14 cellular contexts compared by ENCODE assay signal in the genomic region with DNA sequence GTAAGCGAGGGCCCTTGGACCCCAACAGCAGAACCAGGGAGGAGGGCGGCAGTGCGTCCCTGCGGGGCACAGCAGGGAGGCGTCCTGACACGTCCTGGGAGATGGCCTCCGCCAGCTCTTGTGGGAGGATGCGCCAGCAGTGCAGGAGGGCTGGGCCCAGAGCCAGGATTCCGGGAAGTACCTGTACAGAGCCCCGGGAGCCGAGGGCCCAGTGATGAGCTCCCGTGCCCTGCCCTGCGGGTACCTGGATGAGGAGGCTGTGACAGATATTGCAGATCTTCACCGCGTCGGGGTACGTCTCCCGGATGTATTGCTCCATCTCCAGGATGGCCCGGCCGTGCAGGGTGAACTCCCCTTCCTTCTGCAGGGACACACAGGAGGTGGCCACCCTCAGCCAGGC. TPM values are rescaled to one million over a fixed set of nuclear protein-coding genes. Genes with fewer than 3 reads are reported as not detected.
A peak's percentile ranks its signal among the peaks of the same experiment; 100 is the strongest.
DNase-seq lines count a peak whose midpoint lies in the region; ATAC-seq and TF ChIP-seq lines count a peak whose summit lies in the region.
"Had no signal": no experiment of that assay in that cellular context is flagged by ENCODE, and none has a peak within 500 bp of the region (broad histone marks: within the 10 kb centered on the region; RNA-seq: fewer than 3 reads in every experiment).

No MANE protein-coding gene starts in this region.

- BruUV-seq in HCT116 (replicated peaks; lab: Mats Ljungman, UMichigan), result no TSS peak

- H3K27ac ChIP-seq in CD4-positive, CD25-positive, alpha-beta regulatory T cell (ENCODE audit: insufficient read depth, low read length, poor library complexity, severe bottlenecking), result no peak overlapping the region
- no peak overlapping the region for H3K27ac ChIP-seq in HCT116 (ENCODE audit: low read depth, low read length)
- H3K27ac ChIP-seq: esophagus squamous epithelium had no signal

- no peak overlapping the region for H3K9ac ChIP-seq in HCT116 (ENCODE audit: low read length)

- no peak overlapping the region for H3K4me3 ChIP-seq in CD4-positive, CD25-positive, alpha-beta regulatory T cell (ENCODE audit: low read depth, low read length)
- no peak overlapping the region for H3K4me3 ChIP-seq in HCT116 (replicated peaks in 1 of 2; ENCODE audit: low read depth in 1 of 2, low read length in 2 of 2)
- H3K4me3 ChIP-seq: esophagus squamous epithelium had no signal

- peak overlapping the region in 2 of 3 donors; percentile 40 to 83 for H3K27ac Mint-ChIP-seq in CD4-positive, CD25-positive, alpha-beta regulatory T cell
- no peak overlapping the region for H3K27ac Mint-ChIP-seq in T-helper 17 cell

- POLR2A ChIA-PET in HCT116 (lab: Charles Lee), result no interaction called here

- H3K9me3 ChIP-seq in CD4-positive, CD25-positive, alpha-beta regulatory T cell (ENCODE audit: control insufficient read depth in 2 of 2, low read length in 2 of 2), result no peaks in the 10 kb centered on the region
- H3K9me3 ChIP-seq in HCT116 (ENCODE audit: control insufficient read depth in 1 of 2, insufficient read depth in 1 of 2, low read depth in 1 of 2, low read length in 2 of 2) (no peaks in the 10 kb centered on the region), T-helper 17 cell (ENCODE audit: control insufficient read depth, low read length, poor library complexity, severe bottlenecking) (no peaks in the 10 kb centered on the region)
- H3K9me3 ChIP-seq: breast epithelium, esophagus squamous epithelium had no signal

- no peaks in the 10 kb centered on the region for H3K79me2 ChIP-seq in HCT116 (ENCODE audit: insufficient read depth, low read length)

- H3K9me3 Mint-ChIP-seq in CD4-positive, CD25-positive, alpha-beta regulatory T cell, result peaks cover 0 to 1% (median 0%) of the 10 kb centered on the region in 7 donors

- H3K36me3 Mint-ChIP-seq in CD4-positive, CD25-positive, alpha-beta regulatory T cell, result peaks cover 16% of the 10 kb centered on the region
- peaks cover 3% of the 10 kb centered on the region for H3K36me3 Mint-ChIP-seq in T-helper 17 cell (ENCODE audit: low read depth)

- ATAC-seq in CD4-positive, CD25-positive, alpha-beta regulatory T cell (ENCODE audit: low read depth in 2 of 2), result no peak
- ATAC-seq in HCT116 (no peak), T-helper 17 cell (no peak), left colon (peak; percentile 44), GM21786 (IDR thresholded peaks at IDR 0.05; ENCODE audit: unreplicated experiment) (no peak), GM21367 (IDR thresholded peaks at IDR 0.05; ENCODE audit: unreplicated experiment) (no peak)

- no peak overlapping the region for H3K4me2 ChIP-seq in HCT116 (ENCODE audit: low read length)

- H3K9me2 ChIP-seq in HCT116 (ENCODE audit: insufficient read depth), result no peaks in the 10 kb centered on the region

- H4K20me1 ChIP-seq in HCT116 (ENCODE audit: insufficient read depth), result no peaks in the 10 kb centered on the region

- intact Hi-C loops in HCT116 (cut with micrococcal nuclease) (no loop called here), left colon (cut with DNase I, micrococcal nuclease) (no loop called here)

- RAD21 ChIA-PET in HCT116 (lab: Charles Lee; ENCODE audit: low non-redundant PET in 1 of 2, low total read pairs in 2 of 2, uncharacterized antibody in 2 of 2, unreplicated experiment in 2 of 2), result no interaction called here

- no peak overlapping the region for H3K4me3 Mint-ChIP-seq in CD4-positive, CD25-positive, alpha-beta regulatory T cell
- H3K4me3 Mint-ChIP-seq in T-helper 17 cell, result peak overlapping the region; percentile 41

- H3K4me1 Mint-ChIP-seq in CD4-positive, CD25-positive, alpha-beta regulatory T cell, result peaks cover 6 to 46% (median 13%) of the 10 kb centered on the region in 4 donors
- peaks cover 31% of the 10 kb centered on the region for H3K4me1 Mint-ChIP-seq in T-helper 17 cell

- CTCF ChIA-PET in HCT116 (lab: Charles Lee), result interaction anchor here (1.3 to 1.5 kb wide), 2 partner anchors 129 to 140 kb away, joined by 3 read pairs; no protein-coding TSS in a partner anchor

- DNase-seq in CD4-positive, CD25-positive, alpha-beta regulatory T cell, result no peak
- DNase-seq in HCT116 (ENCODE audit: low read depth, low spot score) (no peak), T-helper 17 cell (no peak), left colon (peak; percentile 56 to 72), middle frontal gyrus (ENCODE audit: extremely low spot score, low spot score) (no peak), NCI-H2227 (lab: John Stamatoyannopoulos, UW; ENCODE audit: unreplicated experiment) (no peak)
- DNase-seq: activated T-cell treated with anti-CD3 and anti-CD28 coated beads, Interleukin-2, amount 50 U/mL, for 1 hour; esophagus squamous epithelium; Karpas-422; stimulated activated CD4-positive, alpha-beta T cell treated with anti-CD3 and anti-CD28 coated beads, Interleukin-12 subunit alpha, Interleukin-12 subunit beta, amount 100 ng/mL, for 4 hours; T-helper 9 cell had no signal

- peaks cover 18% of the 10 kb centered on the region for H3K4me1 ChIP-seq in CD4-positive, CD25-positive, alpha-beta regulatory T cell (ENCODE audit: control insufficient read depth, insufficient read depth, low read length, poor library complexity, severe bottlenecking)
- peaks cover 8 to 14% of the 10 kb centered on the region in 2 experiments; a peak in 3 of 4 replicates for H3K4me1 ChIP-seq in HCT116 (ENCODE audit: control insufficient read depth in 1 of 2, insufficient read depth in 2 of 2, low read length in 2 of 2)
- H3K4me1 ChIP-seq: breast epithelium had no signal

- TF ChIP-seq POLR2A in HCT116 (IDR thresholded peaks at IDR 0.05; ENCODE audit: borderline replicate concordance, extremely low read depth, insufficient read depth, insufficient read length), result no peak

- no peak for TF ChIP-seq RAD21 in HCT116 (IDR thresholded peaks at IDR 0.05; ENCODE audit: low read depth)

- H2AFZ ChIP-seq in HCT116 (ENCODE audit: low read depth, low read length, poor library complexity, severe bottlenecking), result no peak overlapping the region

- no peaks in the 10 kb centered on the region for H3K27me3 ChIP-seq in CD4-positive, CD25-positive, alpha-beta regulatory T cell (ENCODE audit: control insufficient read depth, insufficient read depth, low read length)
- no peaks in the 10 kb centered on the region for H3K27me3 ChIP-seq in HCT116 (ENCODE audit: insufficient read depth, low read length)
- H3K27me3 ChIP-seq: breast epithelium, esophagus squamous epithelium had no signal

- TF ChIP-seq CTCF in HCT116 (IDR thresholded peaks at IDR 0.05 in 2 of 3, conservative IDR thresholded peaks at IDR 0.05 in 1 of 3; ENCODE audit: borderline replicate concordance in 1 of 3, insufficient read depth in 1 of 3, low read depth in 2 of 3, low read length in 2 of 3), result no peak

- H3K36me3 ChIP-seq in CD4-positive, CD25-positive, alpha-beta regulatory T cell (ENCODE audit: control insufficient read depth, insufficient read depth, low read length), result peaks cover 6% of the 10 kb centered on the region
- H3K36me3 ChIP-seq in HCT116 (ENCODE audit: control insufficient read depth in 1 of 2, insufficient read depth in 2 of 2, low read length in 2 of 2), result no peaks in the 10 kb centered on the region; a peak in 1 of 4 replicates
- H3K36me3 ChIP-seq: breast epithelium had no signal

- no peaks in the 10 kb centered on the region for H3K27me3 Mint-ChIP-seq in CD4-positive, CD25-positive, alpha-beta regulatory T cell
- no peaks in the 10 kb centered on the region for H3K27me3 Mint-ChIP-seq in T-helper 17 cell

TF ChIP-seq in HCT116, 20 proteins besides CTCF, POLR2A, EP300 and RAD21:
- TF ChIP-seq, protein P1, sequence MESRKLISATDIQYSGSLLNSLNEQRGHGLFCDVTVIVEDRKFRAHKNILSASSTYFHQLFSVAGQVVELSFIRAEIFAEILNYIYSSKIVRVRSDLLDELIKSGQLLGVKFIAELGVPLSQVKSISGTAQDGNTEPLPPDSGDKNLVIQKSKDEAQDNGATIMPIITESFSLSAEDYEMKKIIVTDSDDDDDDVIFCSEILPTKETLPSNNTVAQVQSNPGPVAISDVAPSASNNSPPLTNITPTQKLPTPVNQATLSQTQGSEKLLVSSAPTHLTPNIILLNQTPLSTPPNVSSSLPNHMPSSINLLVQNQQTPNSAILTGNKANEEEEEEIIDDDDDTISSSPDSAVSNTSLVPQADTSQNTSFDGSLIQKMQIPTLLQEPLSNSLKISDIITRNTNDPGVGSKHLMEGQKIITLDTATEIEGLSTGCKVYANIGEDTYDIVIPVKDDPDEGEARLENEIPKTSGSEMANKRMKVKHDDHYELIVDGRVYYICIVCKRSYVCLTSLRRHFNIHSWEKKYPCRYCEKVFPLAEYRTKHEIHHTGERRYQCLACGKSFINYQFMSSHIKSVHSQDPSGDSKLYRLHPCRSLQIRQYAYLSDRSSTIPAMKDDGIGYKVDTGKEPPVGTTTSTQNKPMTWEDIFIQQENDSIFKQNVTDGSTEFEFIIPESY (IDR thresholded peaks at IDR 0.05; ENCODE audit: extremely low read depth, insufficient replicate concordance, low read length), result no peak
- TF ChIP-seq ELF1 (IDR thresholded peaks at IDR 0.05; ENCODE audit: borderline replicate concordance, low read depth) (no peak), SP1 (IDR thresholded peaks at IDR 0.05; ENCODE audit: low read depth) (no peak), ZFX (IDR thresholded peaks at IDR 0.05) (0 out of 2 replicates have a peak, but pooled peaks have one; percentile 14)

RNA-seq across cellular contexts. Expression of gene KDM8, which starts 23.1 kb away (rescaled TPM):
- 14.7 TPM for total RNA-seq in CD4-positive, CD25-positive, alpha-beta regulatory T cell
- 1 to 10 TPM; 2.8 to 8.8 (median 4.3) TPM for polyA plus RNA-seq in CD4-positive, CD25-positive, alpha-beta regulatory T cell
- total RNA-seq in HCT116 (2021; ENCODE audit: unreplicated experiment) (5.3 TPM), T-helper 17 cell (10 to 100 TPM; 11.6 to 11.9 TPM), left colon (1 to 10 TPM; 8.8 to 9.6 TPM)
- polyA plus RNA-seq in HCT116 (2012), result 1.4 and 2.1 TPM in 2 replicates

RNA-seq across cellular contexts. Expression of gene NSMCE1, which starts 42.1 kb away (rescaled TPM):
- 40.0 TPM for total RNA-seq in CD4-positive, CD25-positive, alpha-beta regulatory T cell
- 100 to 1,000 TPM; 128 to 156 (median 138) TPM for polyA plus RNA-seq in CD4-positive, CD25-positive, alpha-beta regulatory T cell
- total RNA-seq in HCT116 (2021; ENCODE audit: unreplicated experiment) (85.6 TPM), T-helper 17 cell (10 to 100 TPM; 35.1 to 49.2 TPM), left colon (10 to 100 TPM; 44.4 to 44.7 TPM)
- 161 and 187 TPM in 2 replicates for polyA plus RNA-seq in HCT116 (2012)

Comparison
In these comparisons a context has a peak if more than half of its experiments do, and no peak if none do; other contexts are left out.
1. DNase-seq: peak in left colon (2 of 2); none in CD4-positive, CD25-positive, alpha-beta regulatory T cell (0 of 3), HCT116 (single experiment), T-helper 17 cell (0 of 3), middle frontal gyrus (single experiment) and NCI-H2227 (single experiment).